ENCODE assay signal across 23 cellular contexts in the genomic region with DNA sequence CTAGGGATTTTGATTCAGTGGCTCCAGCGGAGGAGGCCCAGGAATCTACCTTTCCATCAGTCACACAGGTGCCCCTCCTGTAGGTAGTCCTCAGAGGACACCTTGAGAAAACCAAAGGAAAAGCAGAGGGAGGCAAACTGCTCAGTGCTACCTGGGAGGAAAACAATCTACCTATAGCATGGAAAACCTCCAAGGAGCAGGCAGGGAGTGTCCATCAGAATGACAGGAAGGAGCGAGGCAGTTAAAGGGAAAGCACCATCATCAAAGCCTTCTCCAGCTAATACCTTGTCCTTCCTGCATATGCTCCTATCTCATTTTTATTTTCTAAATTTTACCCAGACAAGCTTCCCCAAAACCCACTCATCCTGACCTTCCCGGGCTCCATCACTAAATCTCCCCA. TPM values are rescaled to one million over a fixed set of nuclear protein-coding genes. Genes with fewer than 3 reads are reported as not detected.
DNase-seq lines count a peak whose midpoint lies in the region; ATAC-seq and TF ChIP-seq lines count a peak whose summit lies in the region.
"Had no signal": no experiment of that assay in that cellular context is flagged by ENCODE, and none has a peak within 500 bp of the region (broad histone marks: within the 10 kb centered on the region; RNA-seq: fewer than 3 reads in every experiment).

No MANE protein-coding gene starts in this region.

- 83 to 92% (median 90%) methylated on average over 3 of the region's 3 CpGs for WGBS in heart left ventricle, 4 donors

- intact Hi-C loops in heart left ventricle (cut with DNase I): no loop called here
- intact Hi-C loops in cardiac septum (cut with DNase I): loop anchor here (5.0 kb wide), 1 partner anchor 41 kb away; no protein-coding TSS in a partner anchor
- intact Hi-C loops in Right ventricle myocardium superior (cut with DNase I): no loop called here
- intact Hi-C loops in left colon (cut with DNase I, micrococcal nuclease): no loop called here

- H3K27me3 ChIP-seq in heart left ventricle: no peaks in the 10 kb centered on the region
- H3K27me3 ChIP-seq in right atrium auricular region: no peaks in the 10 kb centered on the region
- H3K27me3 ChIP-seq: BE2C; BLaER1 treated with 17β-estradiol and CSF1 and Interleukin-3, amounts not matched to agents 10 nM and 100 nM had no signal

- H3K27ac ChIP-seq in heart left ventricle (peak overlapping the region in 11 of 12 donors; percentile 64 to 94 (median 81)), right atrium auricular region (peak overlapping the region; percentile 78 to 91)
- H3K27ac ChIP-seq: A549; BLaER1 treated with 17β-estradiol and CSF1 and Interleukin-3, amounts not matched to agents 10 nM and 100 nM had no signal

- DNase-seq in heart left ventricle: no peak
- DNase-seq in cardiac septum (ENCODE audit: low spot score): no peak
- no peak for DNase-seq in right atrium auricular region (ENCODE audit: low spot score)
- no peak for DNase-seq in Right ventricle myocardium superior
- DNase-seq in left colon: no peak
- no peak for DNase-seq in HPDE6-E6E7 (ENCODE audit: extremely low spot score)
- no peak for DNase-seq in HUDEP-2 (lab: John Stamatoyannopoulos, UW; ENCODE audit: unreplicated experiment in 76 of 76)
- DNase-seq: 8988T; ACHN; AML-193; BE2C; CD4-positive, alpha-beta T cell; CD8-positive, alpha-beta memory T cell; DMS 273 treated with DMSO at 0.1 percent for 48 hours; DMS79; EL; GDM1; H9 had no signal

- H3K36me3 ChIP-seq in heart left ventricle (no peaks in the 10 kb centered on the region), right atrium auricular region (no peaks in the 10 kb centered on the region)
- H3K36me3 ChIP-seq: BE2C; BLaER1 treated with 17β-estradiol and CSF1 and Interleukin-3, amounts not matched to agents 10 nM and 100 nM had no signal

- no peak for TF ChIP-seq CTCF in heart left ventricle (IDR thresholded peaks at IDR 0.05)
- no peak for TF ChIP-seq CTCF in right atrium auricular region (IDR thresholded peaks at IDR 0.05)

- no peak for TF ChIP-seq POLR2A in heart left ventricle (IDR thresholded peaks at IDR 0.05)

- no peak for ATAC-seq in heart left ventricle
- no peak for ATAC-seq in Right ventricle myocardium superior (ENCODE audit: poor library complexity)
- peak; percentile 92 for ATAC-seq in left colon
- ATAC-seq: A549, GM12878, GM23338, HCT116 had no signal

- H3K4me3 ChIP-seq in heart left ventricle (no peak overlapping the region), right atrium auricular region (no peak overlapping the region)
- H3K4me3 ChIP-seq: A549; BLaER1 treated with 17β-estradiol and CSF1 and Interleukin-3, amounts not matched to agents 10 nM and 100 nM; GM12878; GM23338 had no signal

- H3K9me3 ChIP-seq in heart left ventricle (peaks cover 0 to 6% (median 0%) of the 10 kb centered on the region in 12 donors), right atrium auricular region (no peaks in the 10 kb centered on the region)
- H3K9me3 ChIP-seq: A549, BE2C had no signal

- H3K4me1 ChIP-seq in heart left ventricle (peaks cover 0 to 69% (median 14%) of the 10 kb centered on the region in 12 donors), right atrium auricular region (peaks cover 0 to 41% of the 10 kb centered on the region in 2 donors)
- H3K4me1 ChIP-seq: A549; BLaER1 treated with 17β-estradiol and CSF1 and Interleukin-3, amounts not matched to agents 10 nM and 100 nM had no signal

RNA-seq across cellular contexts. Expression of a gene that starts 25.4 kb away (rescaled TPM):
- total RNA-seq in heart left ventricle (10 to 100 TPM; 20.5 to 53.8 (median 40.4) TPM), cardiac septum (36.5 TPM), right atrium auricular region (10 to 100 TPM; 14.7 to 26.6 TPM), Right ventricle myocardium superior (25.0 TPM), left colon (10 to 100 TPM in 1 of 2 donors, 1 to 10 TPM in 1; 9.7 to 11.2 TPM)
- polyA plus RNA-seq in heart left ventricle: 10 to 100 TPM; 13.5 to 21.2 TPM
- total RNA-seq: H9 had no signal

RNA-seq across cellular contexts. Expression of a gene that starts 57.8 kb away (rescaled TPM):
- total RNA-seq in heart left ventricle: 10 to 100 TPM in 2 of 9 donors, 1 to 10 TPM in 7; 5.2 to 13.1 (median 8.6) TPM
- 10 to 100 TPM in 1 of 2 donors, 1 to 10 TPM in 1; 2.4 to 10.0 TPM for polyA plus RNA-seq in heart left ventricle
- total RNA-seq in cardiac septum: 7.9 TPM
- total RNA-seq in right atrium auricular region: 1 to 10 TPM; 7.0 to 9.4 TPM
- 5.5 TPM for total RNA-seq in Right ventricle myocardium superior
- 10 to 100 TPM; 19.6 to 21.4 TPM for total RNA-seq in left colon
